ENCODE assay signal across 1 cellular context in the genomic region with DNA sequence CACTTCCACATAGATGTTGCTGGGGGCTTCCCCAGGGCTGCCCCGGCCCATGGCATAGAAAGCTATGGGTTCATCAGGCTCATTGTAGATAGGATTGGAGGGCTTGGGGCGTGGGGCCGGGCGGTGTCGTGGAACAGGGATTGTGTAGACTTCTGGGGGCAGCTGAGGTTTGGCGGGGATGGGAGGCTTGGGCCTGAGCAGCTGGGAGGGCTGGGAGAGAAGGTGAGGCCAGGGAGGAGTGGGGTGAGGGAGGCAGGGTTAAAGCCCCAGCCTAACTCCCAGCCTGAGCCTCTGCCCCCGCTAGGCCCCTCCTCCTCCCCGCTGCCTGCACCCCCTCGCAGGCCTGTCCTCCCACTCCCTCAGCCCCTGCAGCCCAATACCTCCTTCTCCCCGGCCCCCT.
TF ChIP-seq lines count a peak whose summit lies in the region.

No MANE protein-coding gene starts in this region.

TF ChIP-seq in WTC11, 78 proteins besides CTCF, POLR2A, EP300 and RAD21 (continued from another document):
- no peak for TF ChIP-seq ZBTB21 (CRISPR knock-in tag; IDR thresholded peaks at IDR 0.05; ENCODE audit: borderline replicate concordance)
- TF ChIP-seq, protein P1, sequence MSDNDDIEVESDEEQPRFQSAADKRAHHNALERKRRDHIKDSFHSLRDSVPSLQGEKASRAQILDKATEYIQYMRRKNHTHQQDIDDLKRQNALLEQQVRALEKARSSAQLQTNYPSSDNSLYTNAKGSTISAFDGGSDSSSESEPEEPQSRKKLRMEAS (CRISPR knock-in tag; IDR thresholded peaks at IDR 0.05), result no peak
- no peak for TF ChIP-seq ZNF219 (CRISPR knock-in tag; IDR thresholded peaks at IDR 0.05; ENCODE audit: borderline replicate concordance)
